9 cellular contexts compared by ENCODE assay signal in genomic region chr6:20947977-20948376, GRCh38.
"Had no signal": no experiment of that assay in that cellular context is flagged by ENCODE, and none has a peak within 500 bp of the region (broad histone marks: within the 10 kb centered on the region; RNA-seq: fewer than 3 reads in every experiment).

No MANE protein-coding gene starts in this region.

- H3K4me3 Mint-ChIP-seq: GM23338, H9, HFFc6, IgD-negative memory B cell had no signal

- DNase-seq: H9, HCEC 1CT, HFFc6, KG1 had no signal

- H3K27me3 Mint-ChIP-seq: IgD-negative memory B cell had no signal

- ATAC-seq: GM23338 had no signal

- H2AFZ ChIP-seq: GM23338 had no signal

- H3K4me3 ChIP-seq: GM23338 had no signal

- H3K4me2 ChIP-seq: GM23338 had no signal

- H3K27ac Mint-ChIP-seq: GM23338, H9, HFFc6, IgD-negative memory B cell had no signal

- FAIRE-seq: H1, H54, HTR-8/SVneo had no signal
